In genomic region chr12:107102294-107102693, GRCh38 we compare ENCODE assay signal across 34 cellular contexts.
"Had no signal": no experiment of that assay in that cellular context is flagged by ENCODE, and none has a peak within 500 bp of the region (broad histone marks: within the 10 kb centered on the region; RNA-seq: fewer than 3 reads in every experiment).

No MANE protein-coding gene starts in this region.

- H3K27ac ChIP-seq: adrenal gland, ascending aorta, body of pancreas, brain microvascular endothelial cell, breast epithelium, cardiac muscle cell had no signal

- H3K36me3 ChIP-seq: adrenal gland, ascending aorta, brain microvascular endothelial cell, breast epithelium, cardiac muscle cell had no signal

- FAIRE-seq: astrocyte, bronchial epithelial cell had no signal

- H3K4me1 ChIP-seq: ascending aorta, breast epithelium had no signal

- H3K27me3 ChIP-seq: adrenal gland, ascending aorta, body of pancreas, brain microvascular endothelial cell, breast epithelium, cardiac muscle cell had no signal

- DNase-seq: activated effector memory CD4-positive, alpha-beta T cell treated with anti-CD3 and anti-CD28 coated beads, Interleukin-2, amount 50 U/mL, for 16 hours; activated effector memory CD4-positive, alpha-beta T cell treated with Interleukin-2 at 50 U/mL for 16 hours; activated gamma-delta T cell; activated gamma-delta T cell treated with Interleukin-2 at 50 U/mL for 16 hours; activated naive CD4-positive, alpha-beta T cell; activated naive CD4-positive, alpha-beta T cell treated with anti-CD3 and anti-CD28 coated beads for 36 hours; activated naive CD4-positive, alpha-beta T cell treated with anti-CD3 and anti-CD28 coated beads, Interleukin-2, amount 10 ng/mL, durations not matched to agents 7 days and 5 days; activated naive CD4-positive, alpha-beta T cell treated with anti-CD3 and anti-CD28 coated beads, Interleukin-2, amount 50 U/mL, for 16 hours; activated naive CD4-positive, alpha-beta T cell treated with Interleukin-2 at 50 U/mL for 16 hours; activated naive CD8-positive, alpha-beta T cell treated with anti-CD3 and anti-CD28 coated beads for 36 hours; activated naive CD8-positive, alpha-beta T cell treated with anti-CD3 and anti-CD28 coated beads, Interleukin-2, amount 10 ng/mL, durations not matched to agents 7 days and 5 days; activated naive CD8-positive, alpha-beta T cell treated with anti-CD3 and anti-CD28 coated beads, Interleukin-2, amount 50 U/mL, for 24 hours; activated T-cell treated with anti-CD3 and anti-CD28 coated beads, Interleukin-2, amount 50 U/mL, for 1 hour; activated T-cell treated with anti-CD3 and anti-CD28 coated beads, Interleukin-2, amount 50 U/mL, for 24 hours; activated T-cell treated with anti-CD3 and anti-CD28 coated beads, Interleukin-2, amount 50 U/mL, for 4 hours; activated T-cell treated with anti-CD3 and anti-CD28 coated beads, Interleukin-2, amount 50 U/mL, for 48 hours; activated T-cell treated with anti-CD3 and anti-CD28 coated beads, Interleukin-2, amount 50 U/mL, for 72 hours; adrenal gland; amniotic stem cell; amygdala; anterior cingulate cortex; aorta; body of pancreas; brain microvascular endothelial cell; caudate nucleus; central memory CD4-positive, alpha-beta T cell; cerebellar nuclear complex had no signal

- ATAC-seq: activated naive CD4-positive, alpha-beta T cell treated with anti-CD3 and anti-CD28 coated beads, Interleukin-2, amount 50 U/mL, for 72 hours; activated naive CD8-positive, alpha-beta T cell treated with anti-CD3 and anti-CD28 coated beads, Interleukin-2, amount 50 U/mL, for 24 hours; activated T-cell treated with anti-CD3 and anti-CD28 coated beads, Interleukin-2, amount 50 U/mL, for 4 hours; activated T-cell treated with anti-CD3 and anti-CD28 coated beads, Interleukin-2, amount 50 U/mL, for 72 hours; activated T-helper 17 cell treated with anti-CD3 and anti-CD28 coated beads, Interleukin-2, amount 50 U/mL, for 72 hours; body of pancreas had no signal

- H3K4me3 ChIP-seq: adrenal gland, ascending aorta, body of pancreas, breast epithelium, cardiac muscle cell had no signal

- H3K9me3 ChIP-seq: adrenal gland, ascending aorta, body of pancreas, breast epithelium had no signal
